Comparison of ENCODE assay signal across 17 cellular contexts in genomic region chr11:108019870-108020540, GRCh38. TPM values are rescaled to one million over a fixed set of nuclear protein-coding genes. Genes with fewer than 3 reads are reported as not detected.
A peak's percentile ranks its signal among the peaks of the same experiment; 100 is the strongest.
DNase-seq lines count a peak whose midpoint lies in the region; ATAC-seq, FAIRE-seq and TF ChIP-seq lines count a peak whose summit lies in the region.
"Had no signal": no experiment of that assay in that cellular context is flagged by ENCODE, and none has a peak within 500 bp of the region (broad histone marks: within the 10 kb centered on the region; RNA-seq: fewer than 3 reads in every experiment).

No MANE protein-coding gene starts in this region.

- H3K9me3 Mint-ChIP-seq in HFFc6 = no peaks in the 10 kb centered on the region
- H3K9me3 Mint-ChIP-seq in astrocyte (ENCODE audit: unreplicated experiment) = peaks cover 2% of the 10 kb centered on the region
- H3K9me3 Mint-ChIP-seq: endodermal cell had no signal

- DNase-seq in Daoy (ENCODE audit: low read depth) (peak; percentile 14), HFFc6 (no peak), astrocyte (ENCODE audit: low read depth) (no peak), iris pigment epithelial cell (ENCODE audit: low read depth) (peak; percentile 83), spleen (no peak), NCI-H2227 treated with DMSO at 0.1 percent for 48 hours (lab: John Stamatoyannopoulos, UW) (no peak), DMS114 treated with DMSO at 0.1 percent for 48 hours (lab: John Stamatoyannopoulos, UW; ENCODE audit: unreplicated experiment) (no peak)
- DNase-seq: activated CD4-positive, CD25-positive, alpha-beta regulatory T cell; activated naive CD4-positive, alpha-beta T cell treated with Interleukin-2 at 50 U/mL for 16 hours; central memory CD4-positive, alpha-beta T cell; endodermal cell; heart right ventricle; NCI-H1092; NCI-H446; pancreas; PC-9 had no signal

- WGBS in spleen, 5 donors = 62 to 89% (median 70%) methylated on average over 4 of the region's 4 CpGs

- H3K4me1 ChIP-seq in astrocyte (ENCODE audit: insufficient read depth, low read length) (peaks cover 4% of the 10 kb centered on the region), spleen (peaks cover 0 to 84% (median 30%) of the 10 kb centered on the region in 6 donors)

- H3K4me2 ChIP-seq in astrocyte (ENCODE audit: low read length) = peak overlapping the region; percentile 23
- H3K4me2 ChIP-seq: PC-9 had no signal

- H3K36me3 Mint-ChIP-seq in HFFc6 (ENCODE audit: low read depth) (no peaks in the 10 kb centered on the region; the same call in 1 of the 2 replicates), astrocyte (ENCODE audit: low read depth, unreplicated experiment) (peaks cover 4% of the 10 kb centered on the region)

- H3K4me3 Mint-ChIP-seq in HFFc6 (no peak overlapping the region), astrocyte (ENCODE audit: unreplicated experiment) (peak overlapping the region; percentile 50)
- H3K4me3 Mint-ChIP-seq: endodermal cell had no signal

- peaks cover 100% of the 10 kb centered on the region for H3K79me2 ChIP-seq in astrocyte (ENCODE audit: insufficient read depth, low read length)

- peaks cover 93% of the 10 kb centered on the region for H4K20me1 ChIP-seq in astrocyte (ENCODE audit: insufficient read depth, low read length)

- H3K4me1 Mint-ChIP-seq in HFFc6 (ENCODE audit: low read depth) = peaks cover 38% of the 10 kb centered on the region
- peaks cover 6% of the 10 kb centered on the region for H3K4me1 Mint-ChIP-seq in astrocyte (ENCODE audit: low read depth, unreplicated experiment)

- intact Hi-C loops in spleen (cut with DNase I; ENCODE audit: low total_unique reads) = no loop called here

- TF ChIP-seq CTCF in HFFc6 (IDR thresholded peaks at IDR 0.05) (no peak), astrocyte (IDR thresholded peaks at IDR 0.05; ENCODE audit: insufficient read depth, low read depth, low read length) (no peak), spleen (IDR thresholded peaks at IDR 0.05 in 8 of 11, conservative IDR thresholded peaks at IDR 0.05 in 3 of 11) (no peak)

- H3K27me3 Mint-ChIP-seq in HFFc6 (ENCODE audit: insufficient read depth) (no peaks in the 10 kb centered on the region), astrocyte (ENCODE audit: low read depth, unreplicated experiment) (no peaks in the 10 kb centered on the region)

- H3K4me3 ChIP-seq in astrocyte (ENCODE audit: insufficient read depth, low read depth, low read length) = no peak overlapping the region
- H3K4me3 ChIP-seq in spleen = no peak overlapping the region
- H3K4me3 ChIP-seq: heart right ventricle, pancreas, PC-9 had no signal

- peak overlapping the region; percentile 14 for H3K27ac Mint-ChIP-seq in HFFc6
- no peak overlapping the region for H3K27ac Mint-ChIP-seq in astrocyte (ENCODE audit: unreplicated experiment)
- H3K27ac Mint-ChIP-seq: endodermal cell had no signal

- no peak overlapping the region for H2AFZ ChIP-seq in astrocyte (ENCODE audit: low read depth, low read length)
- H2AFZ ChIP-seq: PC-9 had no signal

- H3K27ac ChIP-seq in astrocyte (ENCODE audit: low read depth, low read length) (no peak overlapping the region), spleen (no peak overlapping the region)
- H3K27ac ChIP-seq: heart right ventricle, pancreas, PC-9 had no signal

- no peaks in the 10 kb centered on the region for H3K27me3 ChIP-seq in astrocyte (ENCODE audit: insufficient read depth, low read length)
- H3K27me3 ChIP-seq in spleen (replicated peaks in 1 of 7) = no peaks in the 10 kb centered on the region
- H3K27me3 ChIP-seq: heart right ventricle, pancreas had no signal

- H3K9me3 ChIP-seq in astrocyte (ENCODE audit: insufficient read depth, low read depth, low read length) (no peaks in the 10 kb centered on the region), spleen (no peaks in the 10 kb centered on the region)
- H3K9me3 ChIP-seq: heart right ventricle, pancreas had no signal

- H3K36me3 ChIP-seq in astrocyte (ENCODE audit: insufficient read depth, low read length) (no peaks in the 10 kb centered on the region), spleen (peaks cover 0 to 19% (median 0%) of the 10 kb centered on the region in 6 donors)
- H3K36me3 ChIP-seq: pancreas had no signal

- no peak for FAIRE-seq in astrocyte (lab: Jason Lieb, UNC)
- FAIRE-seq: pancreas had no signal

- ATAC-seq in GM21576 (IDR thresholded peaks at IDR 0.05; ENCODE audit: unreplicated experiment) = no peak

- no peak overlapping the region for H3K9ac ChIP-seq in astrocyte (ENCODE audit: low read length)

- no peak for TF ChIP-seq POLR2A in spleen (IDR thresholded peaks at IDR 0.05)

RNA-seq across cellular contexts. Expression of gene CUL5, which starts 11.3 kb away (rescaled TPM):
- 25.0 and 26.4 TPM in 2 replicates for total RNA-seq in Daoy (2014; rRNA removed; shearing (Covaris generic))
- 10 to 100 TPM; 32.3 to 38.4 (median 36.2) TPM for total RNA-seq in HFFc6 (2021; fragmentation: NEBNext Ultra II Directional; extraction: Animal tissue kit (Norgen Biotek cat#: 25700))
- total RNA-seq in astrocyte (40.9 and 41.1 TPM in 2 replicates), spleen (10 to 100 TPM; 31.6 to 42.7 (median 38.3) TPM)
- 1 to 10 TPM; 5.5 to 7.6 (median 6.6) TPM for polyA plus RNA-seq in spleen

Comparison
In these comparisons a context has a peak if more than half of its experiments do, and no peak if none do; other contexts are left out.
1. DNase-seq: peak in Daoy (single experiment) and iris pigment epithelial cell (single experiment); none in HFFc6 (single experiment), astrocyte (single experiment), spleen (single experiment), NCI-H2227 treated with DMSO at 0.1 percent for 48 hours (single experiment) and DMS114 treated with DMSO at 0.1 percent for 48 hours (single experiment).